In the genomic region with DNA sequence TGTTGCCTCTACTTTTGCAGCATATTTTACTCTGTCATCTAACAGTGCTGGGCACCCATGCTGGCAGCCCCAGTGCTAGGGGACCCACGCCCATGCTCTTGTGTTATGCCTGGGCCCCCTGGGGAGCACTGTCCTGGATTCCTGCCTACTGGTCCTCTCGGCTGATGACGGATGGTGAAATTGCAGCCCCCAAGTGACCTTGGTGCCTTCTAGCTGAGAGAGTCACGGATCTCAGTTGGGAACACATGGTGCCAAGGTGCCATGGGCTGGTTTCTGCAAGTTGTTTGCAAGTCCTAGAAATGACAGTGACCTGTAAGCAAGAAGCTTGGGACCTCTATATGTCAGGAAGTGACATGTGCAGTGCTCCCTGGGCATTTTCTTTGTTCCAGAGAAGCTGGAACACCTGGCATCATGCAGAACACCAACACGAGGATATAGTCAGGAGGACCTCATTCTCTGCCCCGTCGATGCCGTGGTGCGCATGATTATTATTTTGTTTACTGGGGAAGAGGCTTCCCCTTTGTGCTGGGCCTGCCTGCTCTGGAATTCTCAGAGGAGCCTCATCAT, we compare ENCODE assay signal across 20 cellular contexts.
"Had no signal": no experiment of that assay in that cellular context is flagged by ENCODE, and none has a peak within 500 bp of the region (broad histone marks: within the 10 kb centered on the region; RNA-seq: fewer than 3 reads in every experiment).

No MANE protein-coding gene starts in this region.

- DNase-seq: activated CD4-positive, alpha-beta T cell treated with anti-CD3 and anti-CD28 coated beads for 4 hours; activated gamma-delta T cell; activated naive CD4-positive, alpha-beta T cell treated with anti-CD3 and anti-CD28 coated beads for 36 hours; activated T-cell treated with anti-CD3 and anti-CD28 coated beads for 4 hours; amygdala; KG1; NCI-H1092; NCI-H1417 treated with DMSO at 0.1 percent for 48 hours; NCI-H1694 treated with DMSO at 0.1 percent for 48 hours; NCI-H2029 treated with DMSO at 0.1 percent for 48 hours; NCI-H345; NCI-H510A; NCI-H526 treated with DMSO at 0.1 percent for 48 hours; NCI-H82; OCI-M1; SHP77 treated with DMSO at 0.1 percent for 48 hours had no signal

- H3K9me3 ChIP-seq: Peyer's patch had no signal

- H3K27ac ChIP-seq: RWPE1 had no signal

- H3K4me3 ChIP-seq: Peyer's patch had no signal

- H3K36me3 ChIP-seq: Peyer's patch had no signal

- ATAC-seq: activated CD4-positive, CD25-positive, alpha-beta regulatory T cell treated with anti-CD3 and anti-CD28 coated beads, Interleukin-2, amount 50 U/mL, for 24 hours; activated T-helper 17 cell treated with anti-CD3 and anti-CD28 coated beads, Interleukin-2, amount 50 U/mL, for 72 hours had no signal

- H3K27me3 ChIP-seq: Peyer's patch had no signal
